1 cellular context compared by ENCODE assay signal in genomic region chr12:26318661-26319068, GRCh38.
A peak's percentile ranks its signal among the peaks of the same experiment; 100 is the strongest.
TF ChIP-seq lines count a peak whose summit lies in the region.

No MANE protein-coding gene starts in this region.

TF ChIP-seq in HepG2, 621 proteins besides CTCF, POLR2A, EP300 and RAD21 (continued from another document and continues in another):
- TF ChIP-seq, protein P1, sequence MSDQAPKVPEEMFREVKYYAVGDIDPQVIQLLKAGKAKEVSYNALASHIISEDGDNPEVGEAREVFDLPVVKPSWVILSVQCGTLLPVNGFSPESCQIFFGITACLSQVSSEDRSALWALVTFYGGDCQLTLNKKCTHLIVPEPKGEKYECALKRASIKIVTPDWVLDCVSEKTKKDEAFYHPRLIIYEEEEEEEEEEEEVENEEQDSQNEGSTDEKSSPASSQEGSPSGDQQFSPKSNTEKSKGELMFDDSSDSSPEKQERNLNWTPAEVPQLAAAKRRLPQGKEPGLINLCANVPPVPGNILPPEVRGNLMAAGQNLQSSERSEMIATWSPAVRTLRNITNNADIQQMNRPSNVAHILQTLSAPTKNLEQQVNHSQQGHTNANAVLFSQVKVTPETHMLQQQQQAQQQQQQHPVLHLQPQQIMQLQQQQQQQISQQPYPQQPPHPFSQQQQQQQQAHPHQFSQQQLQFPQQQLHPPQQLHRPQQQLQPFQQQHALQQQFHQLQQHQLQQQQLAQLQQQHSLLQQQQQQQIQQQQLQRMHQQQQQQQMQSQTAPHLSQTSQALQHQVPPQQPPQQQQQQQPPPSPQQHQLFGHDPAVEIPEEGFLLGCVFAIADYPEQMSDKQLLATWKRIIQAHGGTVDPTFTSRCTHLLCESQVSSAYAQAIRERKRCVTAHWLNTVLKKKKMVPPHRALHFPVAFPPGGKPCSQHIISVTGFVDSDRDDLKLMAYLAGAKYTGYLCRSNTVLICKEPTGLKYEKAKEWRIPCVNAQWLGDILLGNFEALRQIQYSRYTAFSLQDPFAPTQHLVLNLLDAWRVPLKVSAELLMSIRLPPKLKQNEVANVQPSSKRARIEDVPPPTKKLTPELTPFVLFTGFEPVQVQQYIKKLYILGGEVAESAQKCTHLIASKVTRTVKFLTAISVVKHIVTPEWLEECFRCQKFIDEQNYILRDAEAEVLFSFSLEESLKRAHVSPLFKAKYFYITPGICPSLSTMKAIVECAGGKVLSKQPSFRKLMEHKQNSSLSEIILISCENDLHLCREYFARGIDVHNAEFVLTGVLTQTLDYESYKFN (CRISPR knock-in tag; conservative IDR thresholded peaks at IDR 0.05), result peak; percentile 67
- TF ChIP-seq, protein P2, sequence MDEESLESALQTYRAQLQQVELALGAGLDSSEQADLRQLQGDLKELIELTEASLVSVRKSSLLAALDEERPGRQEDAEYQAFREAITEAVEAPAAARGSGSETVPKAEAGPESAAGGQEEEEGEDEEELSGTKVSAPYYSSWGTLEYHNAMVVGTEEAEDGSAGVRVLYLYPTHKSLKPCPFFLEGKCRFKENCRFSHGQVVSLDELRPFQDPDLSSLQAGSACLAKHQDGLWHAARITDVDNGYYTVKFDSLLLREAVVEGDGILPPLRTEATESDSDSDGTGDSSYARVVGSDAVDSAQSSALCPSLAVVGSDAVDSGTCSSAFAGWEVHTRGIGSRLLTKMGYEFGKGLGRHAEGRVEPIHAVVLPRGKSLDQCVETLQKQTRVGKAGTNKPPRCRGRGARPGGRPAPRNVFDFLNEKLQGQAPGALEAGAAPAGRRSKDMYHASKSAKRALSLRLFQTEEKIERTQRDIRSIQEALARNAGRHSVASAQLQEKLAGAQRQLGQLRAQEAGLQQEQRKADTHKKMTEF (CRISPR knock-in tag; IDR thresholded peaks at IDR 0.05), result no peak
- TF ChIP-seq ZNF136 (CRISPR knock-in tag; IDR thresholded peaks at IDR 0.05; ENCODE audit: low read depth) (0 out of 2 replicates have a peak, but pooled peaks have one; percentile 49), NFE2 (CRISPR knock-in tag; IDR thresholded peaks at IDR 0.05) (peak; percentile 62; the same call in 1 of the 2 replicates), ZBTB34 (CRISPR knock-in tag; IDR thresholded peaks at IDR 0.05) (no peak), GATAD1 (CRISPR knock-in tag; IDR thresholded peaks at IDR 0.05) (0 out of 2 replicates have a peak, but pooled peaks have one; percentile 24), ZNF263 (CRISPR knock-in tag; IDR thresholded peaks at IDR 0.05) (0 out of 2 replicates have a peak, but pooled peaks have one; percentile 33), KDM5B (CRISPR knock-in tag; IDR thresholded peaks at IDR 0.05; ENCODE audit: borderline replicate concordance) (peak; percentile 59; the same call in 1 of the 2 replicates), ZBTB20 (CRISPR knock-in tag; IDR thresholded peaks at IDR 0.05; ENCODE audit: borderline replicate concordance, low read depth) (no peak), SAP130 (CRISPR knock-in tag; IDR thresholded peaks at IDR 0.05; ENCODE audit: low read depth) (peak; percentile 70), NFE2L2 (IDR thresholded peaks at IDR 0.05; ENCODE audit: low read length) (peak; percentile 79; the same call in 1 of the 2 replicates), XRCC5 (optimal IDR thresholded peaks at IDR 0.05; ENCODE audit: low read length) (peak; percentile 23), KLF13 (CRISPR knock-in tag; IDR thresholded peaks at IDR 0.05) (no peak), MIER3 (CRISPR knock-in tag; IDR thresholded peaks at IDR 0.05; ENCODE audit: borderline replicate concordance) (0 out of 2 replicates have a peak, but pooled peaks have one; percentile 49), GATAD2A (CRISPR knock-in tag; IDR thresholded peaks at IDR 0.05) (0 out of 2 replicates have a peak, but pooled peaks have one; percentile 26), MED1 (CRISPR knock-in tag; IDR thresholded peaks at IDR 0.05) (peak; percentile 39), ZNF878 (CRISPR knock-in tag; IDR thresholded peaks at IDR 0.05) (no peak), SRF (IDR thresholded peaks at IDR 0.05; ENCODE audit: low read depth, low read length) (no peak), GABPA (IDR thresholded peaks at IDR 0.05; ENCODE audit: low read depth, low read length) (no peak), GABPA (CRISPR knock-in tag; IDR thresholded peaks at IDR 0.05; ENCODE audit: low read depth) (no peak; the same call in 1 of the 2 replicates), ZNF251 (CRISPR knock-in tag; IDR thresholded peaks at IDR 0.05) (0 out of 2 replicates have a peak, but pooled peaks have one; percentile 39), RXRA (CRISPR knock-in tag; IDR thresholded peaks at IDR 0.05) (0 out of 2 replicates have a peak, but pooled peaks have one; percentile 44), ZNF724P (CRISPR knock-in tag; IDR thresholded peaks at IDR 0.05; ENCODE audit: borderline replicate concordance) (no peak), THYN1 (CRISPR knock-in tag; IDR thresholded peaks at IDR 0.05; ENCODE audit: borderline replicate concordance, low read depth) (no peak), ZMAT3 (CRISPR knock-in tag; conservative IDR thresholded peaks at IDR 0.05) (0 out of 2 replicates have a peak, but pooled peaks have one; percentile 37), ZNF34 (CRISPR knock-in tag; IDR thresholded peaks at IDR 0.05; ENCODE audit: borderline replicate concordance) (no peak), ZNF276 (CRISPR knock-in tag; IDR thresholded peaks at IDR 0.05; ENCODE audit: low read depth) (0 out of 2 replicates have a peak, but pooled peaks have one; percentile 27), JDP2 (CRISPR knock-in tag; IDR thresholded peaks at IDR 0.05; ENCODE audit: borderline replicate concordance) (no peak), NFRKB (IDR thresholded peaks at IDR 0.05) (no peak), ATF3 (CRISPR knock-in tag; IDR thresholded peaks at IDR 0.05) (peak; percentile 82), ZNF574 (CRISPR knock-in tag; IDR thresholded peaks at IDR 0.05) (peak; percentile 62), HNF4A (CRISPR knock-in tag; IDR thresholded peaks at IDR 0.05) (peak; percentile 70), TFAP4 (IDR thresholded peaks at IDR 0.05; ENCODE audit: borderline replicate concordance, low read depth) (peak; percentile 93), MTF1 (CRISPR knock-in tag; IDR thresholded peaks at IDR 0.05) (no peak), ZNF441 (CRISPR knock-in tag; IDR thresholded peaks at IDR 0.05; ENCODE audit: borderline replicate concordance) (peak; percentile 22; the same call in 1 of the 2 replicates), DPF2 (CRISPR knock-in tag; IDR thresholded peaks at IDR 0.05; ENCODE audit: borderline replicate concordance, low read depth) (peak; percentile 33; the same call in 1 of the 2 replicates), ARHGAP35 (CRISPR knock-in tag; IDR thresholded peaks at IDR 0.05; ENCODE audit: borderline replicate concordance) (no peak), FOSL1 (CRISPR knock-in tag; IDR thresholded peaks at IDR 0.05; ENCODE audit: borderline replicate concordance) (peak; percentile 79), TP53 (CRISPR knock-in tag; conservative IDR thresholded peaks at IDR 0.05) (no peak), MXD4 (CRISPR knock-in tag; IDR thresholded peaks at IDR 0.05) (no peak)
- TF ChIP-seq, protein P3, sequence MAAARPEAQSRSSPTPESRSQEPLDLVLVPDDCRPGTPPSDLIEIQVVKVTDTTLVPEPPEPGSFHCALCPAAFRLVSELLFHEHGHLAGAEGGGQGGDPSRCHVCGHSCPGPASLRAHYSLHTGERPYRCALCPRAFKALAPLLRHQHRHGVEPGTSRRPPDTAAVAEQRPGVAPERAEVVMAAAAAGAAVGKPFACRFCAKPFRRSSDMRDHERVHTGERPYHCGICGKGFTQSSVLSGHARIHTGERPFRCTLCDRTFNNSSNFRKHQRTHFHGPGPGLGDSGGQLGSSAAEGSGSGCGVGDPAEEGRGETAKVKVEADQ (CRISPR knock-in tag; IDR thresholded peaks at IDR 0.05; ENCODE audit: borderline replicate concordance), result 0 out of 2 replicates have a peak, but pooled peaks have one; percentile 50
- TF ChIP-seq, protein P4, sequence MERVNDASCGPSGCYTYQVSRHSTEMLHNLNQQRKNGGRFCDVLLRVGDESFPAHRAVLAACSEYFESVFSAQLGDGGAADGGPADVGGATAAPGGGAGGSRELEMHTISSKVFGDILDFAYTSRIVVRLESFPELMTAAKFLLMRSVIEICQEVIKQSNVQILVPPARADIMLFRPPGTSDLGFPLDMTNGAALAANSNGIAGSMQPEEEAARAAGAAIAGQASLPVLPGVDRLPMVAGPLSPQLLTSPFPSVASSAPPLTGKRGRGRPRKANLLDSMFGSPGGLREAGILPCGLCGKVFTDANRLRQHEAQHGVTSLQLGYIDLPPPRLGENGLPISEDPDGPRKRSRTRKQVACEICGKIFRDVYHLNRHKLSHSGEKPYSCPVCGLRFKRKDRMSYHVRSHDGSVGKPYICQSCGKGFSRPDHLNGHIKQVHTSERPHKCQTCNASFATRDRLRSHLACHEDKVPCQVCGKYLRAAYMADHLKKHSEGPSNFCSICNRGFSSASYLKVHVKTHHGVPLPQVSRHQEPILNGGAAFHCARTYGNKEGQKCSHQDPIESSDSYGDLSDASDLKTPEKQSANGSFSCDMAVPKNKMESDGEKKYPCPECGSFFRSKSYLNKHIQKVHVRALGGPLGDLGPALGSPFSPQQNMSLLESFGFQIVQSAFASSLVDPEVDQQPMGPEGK (CRISPR knock-in tag; IDR thresholded peaks at IDR 0.05), result 0 out of 2 replicates have a peak, but pooled peaks have one; percentile 29
- TF ChIP-seq, protein P5, sequence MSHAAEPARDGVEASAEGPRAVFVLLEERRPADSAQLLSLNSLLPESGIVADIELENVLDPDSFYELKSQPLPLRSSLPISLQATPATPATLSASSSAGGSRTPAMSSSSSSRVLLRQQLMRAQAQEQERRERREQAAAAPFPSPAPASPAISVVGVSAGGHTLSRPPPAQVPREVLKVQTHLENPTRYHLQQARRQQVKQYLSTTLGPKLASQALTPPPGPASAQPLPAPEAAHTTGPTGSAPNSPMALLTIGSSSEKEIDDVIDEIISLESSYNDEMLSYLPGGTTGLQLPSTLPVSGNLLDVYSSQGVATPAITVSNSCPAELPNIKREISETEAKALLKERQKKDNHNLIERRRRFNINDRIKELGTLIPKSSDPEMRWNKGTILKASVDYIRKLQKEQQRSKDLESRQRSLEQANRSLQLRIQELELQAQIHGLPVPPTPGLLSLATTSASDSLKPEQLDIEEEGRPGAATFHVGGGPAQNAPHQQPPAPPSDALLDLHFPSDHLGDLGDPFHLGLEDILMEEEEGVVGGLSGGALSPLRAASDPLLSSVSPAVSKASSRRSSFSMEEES (CRISPR knock-in tag; IDR thresholded peaks at IDR 0.05), result peak; percentile 97
- TF ChIP-seq, protein P6, sequence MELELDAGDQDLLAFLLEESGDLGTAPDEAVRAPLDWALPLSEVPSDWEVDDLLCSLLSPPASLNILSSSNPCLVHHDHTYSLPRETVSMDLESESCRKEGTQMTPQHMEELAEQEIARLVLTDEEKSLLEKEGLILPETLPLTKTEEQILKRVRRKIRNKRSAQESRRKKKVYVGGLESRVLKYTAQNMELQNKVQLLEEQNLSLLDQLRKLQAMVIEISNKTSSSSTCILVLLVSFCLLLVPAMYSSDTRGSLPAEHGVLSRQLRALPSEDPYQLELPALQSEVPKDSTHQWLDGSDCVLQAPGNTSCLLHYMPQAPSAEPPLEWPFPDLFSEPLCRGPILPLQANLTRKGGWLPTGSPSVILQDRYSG (CRISPR knock-in tag; IDR thresholded peaks at IDR 0.05), result no peak
